ENCODE assay signal across 21 cellular contexts in the genomic region with DNA sequence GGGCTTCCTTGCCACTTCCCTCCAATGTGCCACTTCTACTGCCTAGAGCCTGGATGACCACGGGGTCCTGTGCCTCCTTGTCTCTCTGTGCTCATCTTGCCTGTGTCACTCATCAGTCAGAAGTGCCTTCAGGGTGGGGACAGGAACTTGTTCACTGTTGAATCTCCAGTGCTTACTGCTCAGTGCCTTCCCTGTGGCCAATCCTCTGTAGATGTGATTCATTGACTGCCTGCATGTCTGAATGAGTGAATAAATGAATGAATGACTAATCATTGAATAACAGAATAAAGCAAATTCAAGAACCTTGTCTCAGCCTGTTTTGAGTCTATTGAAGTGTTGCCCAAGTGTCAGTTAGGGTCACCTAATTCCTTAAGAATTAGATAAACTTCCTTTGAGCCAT. TPM values are rescaled to one million over a fixed set of nuclear protein-coding genes. Genes with fewer than 3 reads are reported as not detected.
DNase-seq lines count a peak whose midpoint lies in the region; ATAC-seq and TF ChIP-seq lines count a peak whose summit lies in the region.
"Had no signal": no experiment of that assay in that cellular context is flagged by ENCODE, and none has a peak within 500 bp of the region (broad histone marks: within the 10 kb centered on the region; RNA-seq: fewer than 3 reads in every experiment).

No MANE protein-coding gene starts in this region.

- no peaks in the 10 kb centered on the region for H3K27me3 ChIP-seq in HCT116 (ENCODE audit: insufficient read depth, low read length)
- H3K27me3 ChIP-seq in RWPE2 (ENCODE audit: insufficient read depth, poor library complexity, severe bottlenecking) = no peaks in the 10 kb centered on the region
- no peaks in the 10 kb centered on the region for H3K27me3 ChIP-seq in body of pancreas
- H3K27me3 ChIP-seq in thyroid gland = no peaks in the 10 kb centered on the region
- H3K27me3 ChIP-seq in adrenal gland = peaks cover 5% of the 10 kb centered on the region
- H3K27me3 ChIP-seq: sigmoid colon had no signal

- BruUV-seq in HCT116 (replicated peaks; lab: Mats Ljungman, UMichigan) = no TSS peak

- intact Hi-C loops in HCT116 (cut with micrococcal nuclease) (loop anchor here (5.0 kb wide), 1 partner anchor 208 kb away; the partner anchor contains the start of gene TGFA), body of pancreas (cut with DNase I) (loop anchor here (5.0 kb wide), 1 partner anchor 268 kb away; no protein-coding TSS in a partner anchor), thyroid gland (cut with DNase I) (loop anchor here (5.0 to 10.0 kb wide), 2 partner anchors 273 to 301 kb away; no protein-coding TSS in a partner anchor), adrenal gland (cut with DNase I) (loop anchor here in 1 of 2 donors (10.0 kb wide), 1 partner anchor 271 kb away; no protein-coding TSS in a partner anchor)

- WGBS in body of pancreas, 2 donors = 25% methylated on average over 1 of the region's 1 CpG; no CpG with 5 or more reads in 1 of the 2 donors
- WGBS in thyroid gland, 2 donors = 30 to 71% methylated on average over 1 of the region's 1 CpG
- WGBS in adrenal gland, 4 donors = 45 to 46% (median 46%) methylated on average over 1 of the region's 1 CpG

- H3K27ac ChIP-seq in HCT116 (ENCODE audit: low read depth, low read length) = no peak overlapping the region
- H3K27ac ChIP-seq in RWPE2 (ENCODE audit: poor library complexity, severe bottlenecking) = peak overlapping the region; percentile 82
- no peak overlapping the region for H3K27ac ChIP-seq in body of pancreas
- no peak overlapping the region for H3K27ac ChIP-seq in thyroid gland
- H3K27ac ChIP-seq in adrenal gland = no peak overlapping the region
- H3K27ac ChIP-seq: esophagus muscularis mucosa, sigmoid colon had no signal

- H3K9me2 ChIP-seq in HCT116 (ENCODE audit: insufficient read depth) = no peaks in the 10 kb centered on the region

- peak; percentile 29; the same call in 1 of the 2 replicates for TF ChIP-seq RAD21 in HCT116 (IDR thresholded peaks at IDR 0.05; ENCODE audit: low read depth)

- H3K79me2 ChIP-seq in HCT116 (ENCODE audit: insufficient read depth, low read length) = no peaks in the 10 kb centered on the region

- CTCF ChIA-PET in HCT116 (lab: Charles Lee) = no interaction called here

- H3K4me1 ChIP-seq in HCT116 (ENCODE audit: control insufficient read depth in 1 of 2, insufficient read depth in 2 of 2, low read length in 2 of 2) (peaks cover 0 to 16% of the 10 kb centered on the region in 2 experiments; a peak in 2 of 4 replicates), RWPE2 (ENCODE audit: insufficient read depth, poor library complexity, severe bottlenecking) (peaks cover 19% of the 10 kb centered on the region), body of pancreas (no peaks in the 10 kb centered on the region), thyroid gland (no peaks in the 10 kb centered on the region), adrenal gland (replicated peaks in 1 of 2) (no peaks in the 10 kb centered on the region)
- H3K4me1 ChIP-seq: esophagus muscularis mucosa, sigmoid colon had no signal

- no peaks in the 10 kb centered on the region for H4K20me1 ChIP-seq in HCT116 (ENCODE audit: insufficient read depth)

- H2AFZ ChIP-seq in HCT116 (ENCODE audit: low read depth, low read length, poor library complexity, severe bottlenecking) = no peak overlapping the region

- H3K36me3 ChIP-seq in HCT116 (ENCODE audit: control insufficient read depth in 1 of 2, insufficient read depth in 2 of 2, low read length in 2 of 2) (no peaks in the 10 kb centered on the region), RWPE2 (ENCODE audit: low read depth) (no peaks in the 10 kb centered on the region), body of pancreas (replicated peaks in 1 of 2; ENCODE audit: insufficient read depth in 1 of 2, low read depth in 2 of 2) (no peaks in the 10 kb centered on the region), thyroid gland (no peaks in the 10 kb centered on the region), adrenal gland (replicated peaks in 1 of 2) (no peaks in the 10 kb centered on the region)
- H3K36me3 ChIP-seq: esophagus muscularis mucosa, sigmoid colon had no signal

- POLR2A ChIA-PET in HCT116 (lab: Charles Lee) = no interaction called here

- no peak for ATAC-seq in HCT116
- peak; percentile 93 for ATAC-seq in RWPE2 (ENCODE audit: low read depth)
- no peak for ATAC-seq in body of pancreas
- no peak for ATAC-seq in GM21526 (IDR thresholded peaks at IDR 0.05; ENCODE audit: low FRiP score, unreplicated experiment)
- ATAC-seq: activated CD8-positive, alpha-beta T cell treated with anti-CD3 and anti-CD28 coated beads for 36 hours; GM12878; T-helper 17 cell had no signal

- peak overlapping the region; percentile 28 for H3K4me2 ChIP-seq in HCT116 (ENCODE audit: low read length)

- RAD21 ChIA-PET in HCT116 (lab: Charles Lee; ENCODE audit: low non-redundant PET in 1 of 2, low total read pairs in 2 of 2, uncharacterized antibody in 2 of 2, unreplicated experiment in 2 of 2) = no interaction called here

- no peaks in the 10 kb centered on the region for H3K9me3 ChIP-seq in HCT116 (ENCODE audit: control insufficient read depth in 1 of 2, insufficient read depth in 1 of 2, low read depth in 1 of 2, low read length in 2 of 2)
- H3K9me3 ChIP-seq in RWPE2 (ENCODE audit: severe bottlenecking) = no peaks in the 10 kb centered on the region
- no peaks in the 10 kb centered on the region for H3K9me3 ChIP-seq in body of pancreas
- no peaks in the 10 kb centered on the region for H3K9me3 ChIP-seq in thyroid gland
- no peaks in the 10 kb centered on the region for H3K9me3 ChIP-seq in adrenal gland (replicated peaks in 1 of 3)
- H3K9me3 ChIP-seq: esophagus muscularis mucosa, sigmoid colon had no signal

- no peak overlapping the region for H3K9ac ChIP-seq in HCT116 (ENCODE audit: low read length)

- TF ChIP-seq CTCF in HCT116 (IDR thresholded peaks at IDR 0.05 in 2 of 3, conservative IDR thresholded peaks at IDR 0.05 in 1 of 3; ENCODE audit: borderline replicate concordance in 1 of 3, insufficient read depth in 1 of 3, low read depth in 2 of 3, low read length in 2 of 3) (no peak), RWPE2 (IDR thresholded peaks at IDR 0.05; ENCODE audit: poor library complexity, severe bottlenecking) (no peak), body of pancreas (IDR thresholded peaks at IDR 0.05) (no peak), thyroid gland (IDR thresholded peaks at IDR 0.05) (no peak), adrenal gland (IDR thresholded peaks at IDR 0.05) (no peak)

- DNase-seq in AG20443 (ENCODE audit: low spot score) (peak; percentile 53), HCT116 (ENCODE audit: low read depth, low spot score) (no peak), RWPE2 (ENCODE audit: low spot score) (no peak), iris pigment epithelial cell (ENCODE audit: low read depth) (peak; percentile 6), body of pancreas (no peak), thyroid gland (no peak), adrenal gland (no peak)
- DNase-seq: activated CD8-positive, alpha-beta T cell treated with anti-CD3 and anti-CD28 coated beads for 36 hours; activated naive CD8-positive, alpha-beta T cell treated with anti-CD3 and anti-CD28 coated beads for 36 hours; activated T-cell treated with anti-CD3 and anti-CD28 coated beads, Interleukin-2, amount 50 U/mL, for 24 hours; Calu3; dermis blood vessel endothelial cell; GDM1; NCI-H1930; SHP77 treated with DMSO at 0.1 percent for 48 hours; sigmoid colon; T-helper 17 cell had no signal

- H3K4me3 ChIP-seq in HCT116 (replicated peaks in 1 of 2; ENCODE audit: low read depth in 1 of 2, low read length in 2 of 2) (no peak overlapping the region), RWPE2 (ENCODE audit: severe bottlenecking) (no peak overlapping the region), body of pancreas (no peak overlapping the region), thyroid gland (replicated peaks in 1 of 3) (no peak overlapping the region), adrenal gland (no peak overlapping the region)
- H3K4me3 ChIP-seq: esophagus muscularis mucosa, GM12878, lung, sigmoid colon had no signal

- no peak for TF ChIP-seq POLR2A in HCT116 (IDR thresholded peaks at IDR 0.05; ENCODE audit: borderline replicate concordance, extremely low read depth, insufficient read depth, insufficient read length)
- TF ChIP-seq POLR2A in body of pancreas (IDR thresholded peaks at IDR 0.05) = no peak
- no peak for TF ChIP-seq POLR2A in thyroid gland (IDR thresholded peaks at IDR 0.05)
- TF ChIP-seq POLR2A in adrenal gland (IDR thresholded peaks at IDR 0.05) = no peak

TF ChIP-seq in HCT116, 20 proteins besides CTCF, POLR2A, EP300 and RAD21 (continues in another document):
- TF ChIP-seq TCF7L2 (IDR thresholded peaks at IDR 0.05; ENCODE audit: borderline replicate concordance, extremely low read depth, insufficient read depth, insufficient read length) = no peak
- TF ChIP-seq EZH2phosphoT487 (IDR thresholded peaks at IDR 0.05; ENCODE audit: borderline replicate concordance) = no peak
- TF ChIP-seq, protein P1, sequence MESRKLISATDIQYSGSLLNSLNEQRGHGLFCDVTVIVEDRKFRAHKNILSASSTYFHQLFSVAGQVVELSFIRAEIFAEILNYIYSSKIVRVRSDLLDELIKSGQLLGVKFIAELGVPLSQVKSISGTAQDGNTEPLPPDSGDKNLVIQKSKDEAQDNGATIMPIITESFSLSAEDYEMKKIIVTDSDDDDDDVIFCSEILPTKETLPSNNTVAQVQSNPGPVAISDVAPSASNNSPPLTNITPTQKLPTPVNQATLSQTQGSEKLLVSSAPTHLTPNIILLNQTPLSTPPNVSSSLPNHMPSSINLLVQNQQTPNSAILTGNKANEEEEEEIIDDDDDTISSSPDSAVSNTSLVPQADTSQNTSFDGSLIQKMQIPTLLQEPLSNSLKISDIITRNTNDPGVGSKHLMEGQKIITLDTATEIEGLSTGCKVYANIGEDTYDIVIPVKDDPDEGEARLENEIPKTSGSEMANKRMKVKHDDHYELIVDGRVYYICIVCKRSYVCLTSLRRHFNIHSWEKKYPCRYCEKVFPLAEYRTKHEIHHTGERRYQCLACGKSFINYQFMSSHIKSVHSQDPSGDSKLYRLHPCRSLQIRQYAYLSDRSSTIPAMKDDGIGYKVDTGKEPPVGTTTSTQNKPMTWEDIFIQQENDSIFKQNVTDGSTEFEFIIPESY (IDR thresholded peaks at IDR 0.05; ENCODE audit: extremely low read depth, insufficient replicate concordance, low read length) = no peak
- TF ChIP-seq, protein P2, sequence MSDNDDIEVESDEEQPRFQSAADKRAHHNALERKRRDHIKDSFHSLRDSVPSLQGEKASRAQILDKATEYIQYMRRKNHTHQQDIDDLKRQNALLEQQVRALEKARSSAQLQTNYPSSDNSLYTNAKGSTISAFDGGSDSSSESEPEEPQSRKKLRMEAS (IDR thresholded peaks at IDR 0.05) = no peak; the same call in 1 of the 2 replicates

RNA-seq across cellular contexts. Expression of gene FAM136A, which starts 42.3 kb away (rescaled TPM):
- 83.0 TPM for total RNA-seq in HCT116 (2021; ENCODE audit: unreplicated experiment)
- polyA plus RNA-seq in HCT116 (2012) = 45.8 and 54.1 TPM in 2 replicates
- total RNA-seq in body of pancreas = 10 to 100 TPM; 44.5 to 47.5 TPM
- 10 to 100 TPM; 20.5 to 47.3 (median 39.4) TPM for total RNA-seq in thyroid gland
- total RNA-seq in adrenal gland = 10 to 100 TPM; 12.0 to 25.7 (median 22.7) TPM
- 10 to 100 TPM; 25.7 to 39.1 (median 32.5) TPM for polyA plus RNA-seq in adrenal gland

RNA-seq across cellular contexts. Expression of gene SNRPG, which starts 50.7 kb away (rescaled TPM):
- total RNA-seq in HCT116 (2021; ENCODE audit: unreplicated experiment) = 338 TPM
- 210 and 224 TPM in 2 replicates for polyA plus RNA-seq in HCT116 (2012)
- total RNA-seq in body of pancreas = 10 to 100 TPM; 20.2 to 73.2 TPM
- 100 to 1,000 TPM in 2 of 4 donors, 10 to 100 TPM in 2; 35.9 to 160 (median 120) TPM for total RNA-seq in thyroid gland
- 100 to 1,000 TPM in 5 of 8 donors, 10 to 100 TPM in 3; 70.8 to 160 (median 111) TPM for total RNA-seq in adrenal gland
- 100 to 1,000 TPM; 102 to 219 (median 209) TPM for polyA plus RNA-seq in adrenal gland

Comparison
In these comparisons a context has a peak if more than half of its experiments do, and no peak if none do; other contexts are left out.
1. DNase-seq: peak in AG20443 (single experiment) and iris pigment epithelial cell (single experiment); none in HCT116 (single experiment), RWPE2 (single experiment), body of pancreas (0 of 4), thyroid gland (0 of 2) and adrenal gland (0 of 7).